In the genomic region with DNA sequence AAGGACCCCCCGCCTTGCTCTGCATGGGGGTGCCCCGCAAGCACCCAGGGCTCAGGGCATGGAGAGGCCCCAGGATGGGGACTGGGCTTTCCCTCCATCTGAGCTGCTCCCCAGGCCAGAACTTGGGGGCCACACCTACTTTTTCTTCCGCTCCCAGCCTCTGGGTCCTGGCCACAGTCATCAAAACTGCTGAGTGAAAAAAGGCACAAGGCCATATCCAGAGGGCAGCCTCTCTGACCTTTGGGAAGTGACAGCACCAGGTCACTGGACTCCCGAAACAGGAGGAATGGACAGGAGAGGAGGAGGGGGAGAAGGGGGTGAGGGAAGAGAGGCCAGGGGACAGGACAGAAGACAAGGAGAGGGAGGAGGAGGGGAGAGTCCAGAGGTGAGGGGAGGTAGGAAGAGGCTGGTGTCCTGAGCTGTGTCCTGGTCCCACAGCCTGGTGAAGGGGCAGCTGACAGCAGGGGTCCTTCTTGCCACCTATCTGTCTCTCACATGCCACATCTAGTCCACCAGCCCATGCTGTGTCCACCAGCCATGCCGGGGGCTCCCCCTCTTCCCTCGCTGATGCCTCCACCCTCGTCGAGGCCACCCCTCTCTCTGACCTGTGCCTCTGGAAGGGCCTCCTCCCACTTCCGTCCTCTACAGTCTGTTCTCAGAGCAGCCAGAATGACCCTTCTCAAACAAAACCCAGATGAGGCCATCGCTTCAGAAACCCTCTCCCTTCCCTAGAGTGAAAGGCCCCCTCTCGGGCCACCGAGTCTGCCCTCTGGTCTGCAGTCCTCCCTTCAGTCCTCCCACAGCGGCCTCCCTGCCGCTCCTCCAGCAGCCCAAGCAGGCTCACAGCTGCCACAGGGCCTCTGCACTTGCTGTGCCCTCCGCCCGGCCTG, we compare ENCODE assay signal across 1 cellular context.
TF ChIP-seq lines count a peak whose summit lies in the region.

No MANE protein-coding gene starts in this region.

TF ChIP-seq in HepG2, 621 proteins besides CTCF, POLR2A, EP300 and RAD21 (continued from another document and continues in another):
- peak; percentile 43; the same call in 1 of the 2 replicates for TF ChIP-seq CREM (IDR thresholded peaks at IDR 0.05)
- no peak for TF ChIP-seq CREM (CRISPR knock-in tag; IDR thresholded peaks at IDR 0.05)
- TF ChIP-seq, protein P1, sequence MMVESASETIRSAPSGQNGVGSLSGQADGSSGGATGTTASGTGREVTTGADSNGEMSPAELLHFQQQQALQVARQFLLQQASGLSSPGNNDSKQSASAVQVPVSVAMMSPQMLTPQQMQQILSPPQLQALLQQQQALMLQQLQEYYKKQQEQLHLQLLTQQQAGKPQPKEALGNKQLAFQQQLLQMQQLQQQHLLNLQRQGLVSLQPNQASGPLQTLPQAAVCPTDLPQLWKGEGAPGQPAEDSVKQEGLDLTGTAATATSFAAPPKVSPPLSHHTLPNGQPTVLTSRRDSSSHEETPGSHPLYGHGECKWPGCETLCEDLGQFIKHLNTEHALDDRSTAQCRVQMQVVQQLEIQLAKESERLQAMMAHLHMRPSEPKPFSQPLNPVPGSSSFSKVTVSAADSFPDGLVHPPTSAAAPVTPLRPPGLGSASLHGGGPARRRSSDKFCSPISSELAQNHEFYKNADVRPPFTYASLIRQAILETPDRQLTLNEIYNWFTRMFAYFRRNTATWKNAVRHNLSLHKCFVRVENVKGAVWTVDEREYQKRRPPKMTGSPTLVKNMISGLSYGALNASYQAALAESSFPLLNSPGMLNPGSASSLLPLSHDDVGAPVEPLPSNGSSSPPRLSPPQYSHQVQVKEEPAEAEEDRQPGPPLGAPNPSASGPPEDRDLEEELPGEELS (CRISPR knock-in tag; IDR thresholded peaks at IDR 0.05): peak; percentile 63
- TF ChIP-seq CBX5 (CRISPR knock-in tag; IDR thresholded peaks at IDR 0.05; ENCODE audit: borderline replicate concordance): peak; percentile 39; the same call in 1 of the 2 replicates
- TF ChIP-seq, protein P2, sequence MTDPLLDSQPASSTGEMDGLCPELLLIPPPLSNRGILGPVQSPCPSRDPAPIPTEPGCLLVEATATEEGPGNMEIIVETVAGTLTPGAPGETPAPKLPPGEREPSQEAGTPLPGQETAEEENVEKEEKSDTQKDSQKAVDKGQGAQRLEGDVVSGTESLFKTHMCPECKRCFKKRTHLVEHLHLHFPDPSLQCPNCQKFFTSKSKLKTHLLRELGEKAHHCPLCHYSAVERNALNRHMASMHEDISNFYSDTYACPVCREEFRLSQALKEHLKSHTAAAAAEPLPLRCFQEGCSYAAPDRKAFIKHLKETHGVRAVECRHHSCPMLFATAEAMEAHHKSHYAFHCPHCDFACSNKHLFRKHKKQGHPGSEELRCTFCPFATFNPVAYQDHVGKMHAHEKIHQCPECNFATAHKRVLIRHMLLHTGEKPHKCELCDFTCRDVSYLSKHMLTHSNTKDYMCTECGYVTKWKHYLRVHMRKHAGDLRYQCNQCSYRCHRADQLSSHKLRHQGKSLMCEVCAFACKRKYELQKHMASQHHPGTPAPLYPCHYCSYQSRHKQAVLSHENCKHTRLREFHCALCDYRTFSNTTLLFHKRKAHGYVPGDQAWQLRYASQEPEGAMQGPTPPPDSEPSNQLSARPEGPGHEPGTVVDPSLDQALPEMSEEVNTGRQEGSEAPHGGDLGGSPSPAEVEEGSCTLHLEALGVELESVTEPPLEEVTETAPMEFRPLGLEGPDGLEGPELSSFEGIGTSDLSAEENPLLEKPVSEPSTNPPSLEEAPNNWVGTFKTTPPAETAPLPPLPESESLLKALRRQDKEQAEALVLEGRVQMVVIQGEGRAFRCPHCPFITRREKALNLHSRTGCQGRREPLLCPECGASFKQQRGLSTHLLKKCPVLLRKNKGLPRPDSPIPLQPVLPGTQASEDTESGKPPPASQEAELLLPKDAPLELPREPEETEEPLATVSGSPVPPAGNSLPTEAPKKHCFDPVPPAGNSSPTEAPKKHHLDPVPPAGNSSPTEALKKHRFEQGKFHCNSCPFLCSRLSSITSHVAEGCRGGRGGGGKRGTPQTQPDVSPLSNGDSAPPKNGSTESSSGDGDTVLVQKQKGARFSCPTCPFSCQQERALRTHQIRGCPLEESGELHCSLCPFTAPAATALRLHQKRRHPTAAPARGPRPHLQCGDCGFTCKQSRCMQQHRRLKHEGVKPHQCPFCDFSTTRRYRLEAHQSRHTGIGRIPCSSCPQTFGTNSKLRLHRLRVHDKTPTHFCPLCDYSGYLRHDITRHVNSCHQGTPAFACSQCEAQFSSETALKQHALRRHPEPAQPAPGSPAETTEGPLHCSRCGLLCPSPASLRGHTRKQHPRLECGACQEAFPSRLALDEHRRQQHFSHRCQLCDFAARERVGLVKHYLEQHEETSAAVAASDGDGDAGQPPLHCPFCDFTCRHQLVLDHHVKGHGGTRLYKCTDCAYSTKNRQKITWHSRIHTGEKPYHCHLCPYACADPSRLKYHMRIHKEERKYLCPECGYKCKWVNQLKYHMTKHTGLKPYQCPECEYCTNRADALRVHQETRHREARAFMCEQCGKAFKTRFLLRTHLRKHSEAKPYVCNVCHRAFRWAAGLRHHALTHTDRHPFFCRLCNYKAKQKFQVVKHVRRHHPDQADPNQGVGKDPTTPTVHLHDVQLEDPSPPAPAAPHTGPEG (CRISPR knock-in tag; IDR thresholded peaks at IDR 0.05): no peak
- TF ChIP-seq PAF1 (CRISPR knock-in tag; IDR thresholded peaks at IDR 0.05): no peak
- TF ChIP-seq SYNCRIP (IDR thresholded peaks at IDR 0.05; ENCODE audit: insufficient read depth, low read depth, low read length): no peak
- no peak for TF ChIP-seq NFATC3 (CRISPR knock-in tag; IDR thresholded peaks at IDR 0.05)
- TF ChIP-seq HNRNPH1 (optimal IDR thresholded peaks at IDR 0.05; ENCODE audit: low read depth, low read length): no peak
- TF ChIP-seq NR2C2 (CRISPR knock-in tag; IDR thresholded peaks at IDR 0.05; ENCODE audit: borderline replicate concordance): peak; percentile 87
- TF ChIP-seq, protein P3, sequence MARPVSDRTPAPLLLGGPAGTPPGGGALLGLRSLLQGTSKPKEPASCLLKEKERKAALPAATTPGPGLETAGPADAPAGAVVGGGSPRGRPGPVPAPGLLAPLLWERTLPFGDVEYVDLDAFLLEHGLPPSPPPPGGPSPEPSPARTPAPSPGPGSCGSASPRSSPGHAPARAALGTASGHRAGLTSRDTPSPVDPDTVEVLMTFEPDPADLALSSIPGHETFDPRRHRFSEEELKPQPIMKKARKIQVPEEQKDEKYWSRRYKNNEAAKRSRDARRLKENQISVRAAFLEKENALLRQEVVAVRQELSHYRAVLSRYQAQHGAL (CRISPR knock-in tag; IDR thresholded peaks at IDR 0.05; ENCODE audit: not compliant biosample characterization): no peak
- no peak for TF ChIP-seq ARNT2 (CRISPR knock-in tag; IDR thresholded peaks at IDR 0.05; ENCODE audit: low read depth)
- TF ChIP-seq ZBTB21 (CRISPR knock-in tag; IDR thresholded peaks at IDR 0.05): no peak
- TF ChIP-seq HOXA3 (CRISPR knock-in tag; IDR thresholded peaks at IDR 0.05): peak; percentile 15; the same call in 1 of the 2 replicates
- no peak for TF ChIP-seq MAZ (IDR thresholded peaks at IDR 0.05; ENCODE audit: borderline replicate concordance, low read depth, low read length)
- peak; percentile 51 for TF ChIP-seq MAZ (CRISPR knock-in tag; IDR thresholded peaks at IDR 0.05; ENCODE audit: low read depth)
- no peak for TF ChIP-seq SATB2 (CRISPR knock-in tag; IDR thresholded peaks at IDR 0.05)
- peak; percentile 86; the same call in 1 of the 2 replicates for TF ChIP-seq MEF2D (CRISPR knock-in tag; IDR thresholded peaks at IDR 0.05)
- 0 out of 2 replicates have a peak, but pooled peaks have one; percentile 19 for TF ChIP-seq ZNF121 (CRISPR knock-in tag; IDR thresholded peaks at IDR 0.05)
- TF ChIP-seq, protein P4, sequence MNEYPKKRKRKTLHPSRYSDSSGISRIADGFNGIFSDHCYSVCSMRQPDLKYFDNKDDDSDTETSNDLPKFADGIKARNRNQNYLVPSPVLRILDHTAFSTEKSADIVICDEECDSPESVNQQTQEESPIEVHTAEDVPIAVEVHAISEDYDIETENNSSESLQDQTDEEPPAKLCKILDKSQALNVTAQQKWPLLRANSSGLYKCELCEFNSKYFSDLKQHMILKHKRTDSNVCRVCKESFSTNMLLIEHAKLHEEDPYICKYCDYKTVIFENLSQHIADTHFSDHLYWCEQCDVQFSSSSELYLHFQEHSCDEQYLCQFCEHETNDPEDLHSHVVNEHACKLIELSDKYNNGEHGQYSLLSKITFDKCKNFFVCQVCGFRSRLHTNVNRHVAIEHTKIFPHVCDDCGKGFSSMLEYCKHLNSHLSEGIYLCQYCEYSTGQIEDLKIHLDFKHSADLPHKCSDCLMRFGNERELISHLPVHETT (CRISPR knock-in tag; conservative IDR thresholded peaks at IDR 0.05): 0 out of 2 replicates have a peak, but pooled peaks have one; percentile 41
- TF ChIP-seq, protein P5, sequence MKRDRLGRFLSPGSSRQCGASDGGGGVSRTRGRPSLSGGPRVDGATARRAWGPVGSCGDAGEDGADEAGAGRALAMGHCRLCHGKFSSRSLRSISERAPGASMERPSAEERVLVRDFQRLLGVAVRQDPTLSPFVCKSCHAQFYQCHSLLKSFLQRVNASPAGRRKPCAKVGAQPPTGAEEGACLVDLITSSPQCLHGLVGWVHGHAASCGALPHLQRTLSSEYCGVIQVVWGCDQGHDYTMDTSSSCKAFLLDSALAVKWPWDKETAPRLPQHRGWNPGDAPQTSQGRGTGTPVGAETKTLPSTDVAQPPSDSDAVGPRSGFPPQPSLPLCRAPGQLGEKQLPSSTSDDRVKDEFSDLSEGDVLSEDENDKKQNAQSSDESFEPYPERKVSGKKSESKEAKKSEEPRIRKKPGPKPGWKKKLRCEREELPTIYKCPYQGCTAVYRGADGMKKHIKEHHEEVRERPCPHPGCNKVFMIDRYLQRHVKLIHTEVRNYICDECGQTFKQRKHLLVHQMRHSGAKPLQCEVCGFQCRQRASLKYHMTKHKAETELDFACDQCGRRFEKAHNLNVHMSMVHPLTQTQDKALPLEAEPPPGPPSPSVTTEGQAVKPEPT (CRISPR knock-in tag; IDR thresholded peaks at IDR 0.05; ENCODE audit: low read depth): no peak
- TF ChIP-seq SP1 (IDR thresholded peaks at IDR 0.05): no peak
- no peak for TF ChIP-seq SP1 (CRISPR knock-in tag; IDR thresholded peaks at IDR 0.05)
- TF ChIP-seq RBM22 (optimal IDR thresholded peaks at IDR 0.05; ENCODE audit: low read length): no peak
- TF ChIP-seq, protein P6, sequence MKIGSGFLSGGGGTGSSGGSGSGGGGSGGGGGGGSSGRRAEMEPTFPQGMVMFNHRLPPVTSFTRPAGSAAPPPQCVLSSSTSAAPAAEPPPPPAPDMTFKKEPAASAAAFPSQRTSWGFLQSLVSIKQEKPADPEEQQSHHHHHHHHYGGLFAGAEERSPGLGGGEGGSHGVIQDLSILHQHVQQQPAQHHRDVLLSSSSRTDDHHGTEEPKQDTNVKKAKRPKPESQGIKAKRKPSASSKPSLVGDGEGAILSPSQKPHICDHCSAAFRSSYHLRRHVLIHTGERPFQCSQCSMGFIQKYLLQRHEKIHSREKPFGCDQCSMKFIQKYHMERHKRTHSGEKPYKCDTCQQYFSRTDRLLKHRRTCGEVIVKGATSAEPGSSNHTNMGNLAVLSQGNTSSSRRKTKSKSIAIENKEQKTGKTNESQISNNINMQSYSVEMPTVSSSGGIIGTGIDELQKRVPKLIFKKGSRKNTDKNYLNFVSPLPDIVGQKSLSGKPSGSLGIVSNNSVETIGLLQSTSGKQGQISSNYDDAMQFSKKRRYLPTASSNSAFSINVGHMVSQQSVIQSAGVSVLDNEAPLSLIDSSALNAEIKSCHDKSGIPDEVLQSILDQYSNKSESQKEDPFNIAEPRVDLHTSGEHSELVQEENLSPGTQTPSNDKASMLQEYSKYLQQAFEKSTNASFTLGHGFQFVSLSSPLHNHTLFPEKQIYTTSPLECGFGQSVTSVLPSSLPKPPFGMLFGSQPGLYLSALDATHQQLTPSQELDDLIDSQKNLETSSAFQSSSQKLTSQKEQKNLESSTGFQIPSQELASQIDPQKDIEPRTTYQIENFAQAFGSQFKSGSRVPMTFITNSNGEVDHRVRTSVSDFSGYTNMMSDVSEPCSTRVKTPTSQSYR (CRISPR knock-in tag; IDR thresholded peaks at IDR 0.05; ENCODE audit: borderline replicate concordance): peak; percentile 35; the same call in 1 of the 2 replicates
- no peak for TF ChIP-seq HES4 (CRISPR knock-in tag; IDR thresholded peaks at IDR 0.05; ENCODE audit: borderline replicate concordance)
- no peak for TF ChIP-seq SMC3 (IDR thresholded peaks at IDR 0.05; ENCODE audit: low read length)
- no peak; the same call in 1 of the 2 replicates for TF ChIP-seq DR1 (CRISPR knock-in tag; IDR thresholded peaks at IDR 0.05)
- TF ChIP-seq NCOR1 (IDR thresholded peaks at IDR 0.05; ENCODE audit: borderline replicate concordance, low read length): no peak
- TF ChIP-seq ZNF788 (CRISPR knock-in tag; IDR thresholded peaks at IDR 0.05; ENCODE audit: borderline replicate concordance): peak; percentile 60; the same call in 1 of the 2 replicates
- TF ChIP-seq ZNF331 (CRISPR knock-in tag; IDR thresholded peaks at IDR 0.05): no peak
- no peak for TF ChIP-seq ZNF773 (CRISPR knock-in tag; IDR thresholded peaks at IDR 0.05; ENCODE audit: borderline replicate concordance)
- TF ChIP-seq ATF7-NPFF (CRISPR knock-in tag; IDR thresholded peaks at IDR 0.05; ENCODE audit: low read depth): no peak
- TF ChIP-seq, protein P7, sequence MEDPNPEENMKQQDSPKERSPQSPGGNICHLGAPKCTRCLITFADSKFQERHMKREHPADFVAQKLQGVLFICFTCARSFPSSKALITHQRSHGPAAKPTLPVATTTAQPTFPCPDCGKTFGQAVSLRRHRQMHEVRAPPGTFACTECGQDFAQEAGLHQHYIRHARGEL (CRISPR knock-in tag; IDR thresholded peaks at IDR 0.05): no peak
- peak; percentile 36; the same call in 1 of the 2 replicates for TF ChIP-seq ZNF629 (CRISPR knock-in tag; conservative IDR thresholded peaks at IDR 0.05)
- no peak for TF ChIP-seq HMGA1 (CRISPR knock-in tag; conservative IDR thresholded peaks at IDR 0.05)
- no peak for TF ChIP-seq ZNF615 (CRISPR knock-in tag; IDR thresholded peaks at IDR 0.05; ENCODE audit: borderline replicate concordance)
- no peak for TF ChIP-seq ZFP36 (IDR thresholded peaks at IDR 0.05; ENCODE audit: borderline replicate concordance, low read depth, low read length, partially characterized antibody)
- no peak for TF ChIP-seq ZNF678 (CRISPR knock-in tag; IDR thresholded peaks at IDR 0.05)
- TF ChIP-seq, protein P8, sequence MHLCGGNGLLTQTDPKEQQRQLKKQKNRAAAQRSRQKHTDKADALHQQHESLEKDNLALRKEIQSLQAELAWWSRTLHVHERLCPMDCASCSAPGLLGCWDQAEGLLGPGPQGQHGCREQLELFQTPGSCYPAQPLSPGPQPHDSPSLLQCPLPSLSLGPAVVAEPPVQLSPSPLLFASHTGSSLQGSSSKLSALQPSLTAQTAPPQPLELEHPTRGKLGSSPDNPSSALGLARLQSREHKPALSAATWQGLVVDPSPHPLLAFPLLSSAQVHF (CRISPR knock-in tag; IDR thresholded peaks at IDR 0.05): no peak
- TF ChIP-seq SMARCC2 (IDR thresholded peaks at IDR 0.05): no peak
